ENCODE assay signal across 12 cellular contexts in the genomic region with DNA sequence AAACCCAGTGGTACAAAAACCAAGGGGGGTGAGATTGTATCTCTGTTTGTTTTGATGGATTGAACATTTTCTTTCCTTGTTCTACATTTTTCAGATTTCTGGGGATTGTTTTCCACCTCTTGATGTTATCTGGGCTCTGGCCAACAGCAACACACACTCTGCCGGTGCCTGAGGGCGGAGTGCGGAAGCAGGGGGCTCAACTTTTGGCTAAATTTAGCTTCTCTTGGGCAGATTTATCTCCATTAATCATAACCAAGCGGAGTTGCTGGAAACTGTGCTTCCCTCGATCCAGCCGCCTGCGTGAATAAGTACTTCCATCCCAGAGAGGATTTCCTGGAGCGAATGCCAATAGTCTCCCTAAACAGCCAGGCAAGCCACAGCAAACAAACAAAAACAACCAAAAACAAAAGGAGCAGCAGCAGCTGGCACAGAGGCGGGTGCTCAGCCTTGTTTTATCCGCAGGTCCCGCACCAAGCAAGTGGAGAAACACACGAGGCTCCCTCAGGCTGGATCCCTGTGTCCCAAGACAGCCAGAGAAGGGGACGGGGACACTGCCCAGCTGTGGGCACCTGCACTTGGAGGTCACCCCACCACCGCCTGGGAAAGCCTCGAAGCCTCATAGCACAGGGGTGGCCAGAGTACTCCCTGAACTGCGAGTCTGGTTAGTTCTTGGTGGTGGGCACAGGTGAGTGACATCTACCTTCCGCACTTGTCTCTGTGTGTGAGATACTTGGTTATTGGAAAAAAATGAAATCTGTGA.
DNase-seq lines count a peak whose midpoint lies in the region; ATAC-seq and TF ChIP-seq lines count a peak whose summit lies in the region.
"Had no signal": no experiment of that assay in that cellular context is flagged by ENCODE, and none has a peak within 500 bp of the region (broad histone marks: within the 10 kb centered on the region; RNA-seq: fewer than 3 reads in every experiment).

No MANE protein-coding gene starts in this region.

- no peak for ATAC-seq in SK-N-SH treated with all-trans-retinoic acid at 6 μM for 48 hours
- ATAC-seq in psoas muscle, result peak in 3 of 4 donors; percentile 8 to 24 (median 19)
- ATAC-seq in GM21381 (IDR thresholded peaks at IDR 0.05; ENCODE audit: unreplicated experiment), result no peak
- ATAC-seq: CD8-positive, alpha-beta T cell had no signal

- intact Hi-C loops in psoas muscle (cut with DNase I), result loop anchor here (2.0 to 10.0 kb wide), 5 partner anchors 187 to 847 kb away; a partner anchor contains a TSS

- no peak overlapping the region for H3K27ac ChIP-seq in psoas muscle

- DNase-seq in EH (ENCODE audit: low read depth) (peak; percentile 55), fibroblast of villous mesenchyme (ENCODE audit: low read depth) (peak; percentile 57), psoas muscle (no peak), NCI-H2107 (lab: John Stamatoyannopoulos, UW) (no peak), MV-4-11 (lab: John Stamatoyannopoulos, UW) (no peak), AML-193 (lab: John Stamatoyannopoulos, UW) (no peak)
- DNase-seq: NCI-H510A, SW 1271 had no signal

- no peaks in the 10 kb centered on the region for H3K36me3 ChIP-seq in psoas muscle (ENCODE audit: insufficient read depth in 1 of 2, low read depth in 1 of 2)

- 44 to 59% (median 52%) methylated on average over 16 to 17 of the region's 17 CpGs for WGBS in psoas muscle, 3 donors

- peaks cover 3% of the 10 kb centered on the region for H3K4me1 ChIP-seq in psoas muscle

- no peak for TF ChIP-seq CTCF in fibroblast of villous mesenchyme (IDR thresholded peaks at IDR 0.05; ENCODE audit: insufficient read depth, low read depth, low read length)
- TF ChIP-seq CTCF in psoas muscle (IDR thresholded peaks at IDR 0.05), result no peak

- no peaks in the 10 kb centered on the region for H3K27me3 ChIP-seq in psoas muscle (ENCODE audit: insufficient read depth in 3 of 3, low read length in 2 of 3)

- peaks cover 22% of the 10 kb centered on the region for H3K9me3 ChIP-seq in psoas muscle

- H3K4me3 ChIP-seq in fibroblast of villous mesenchyme (ENCODE audit: low read depth, low read length) (no peak overlapping the region), psoas muscle (no peak overlapping the region)
- H3K4me3 ChIP-seq: K562 had no signal

TF ChIP-seq in SK-N-SH treated with all-trans-retinoic acid at 6 μM for 48 hours, 23 proteins besides CTCF, POLR2A, EP300 and RAD21:
- peak; percentile 53; the same call in 1 of the 2 replicates for TF ChIP-seq TCF4 (CRISPR knock-in tag; IDR thresholded peaks at IDR 0.05; ENCODE audit: borderline replicate concordance)
- no peak for TF ChIP-seq CSDC2 (CRISPR knock-in tag; IDR thresholded peaks at IDR 0.05)

Comparison
In these comparisons a context has a peak if more than half of its experiments do, and no peak if none do; other contexts are left out.
1. DNase-seq: peak in EH (single experiment) and fibroblast of villous mesenchyme (single experiment); none in psoas muscle (0 of 2), NCI-H2107 (single experiment), MV-4-11 (single experiment) and AML-193 (0 of 2).
2. ATAC-seq: peak in psoas muscle (3 of 4); none in SK-N-SH treated with all-trans-retinoic acid at 6 μM for 48 hours (single experiment) and GM21381 (single experiment).